22 cellular contexts compared by ENCODE assay signal in genomic region chrX:132618810-132619209, GRCh38.
DNase-seq lines count a peak whose midpoint lies in the region; ATAC-seq and TF ChIP-seq lines count a peak whose summit lies in the region.
"Had no signal": no experiment of that assay in that cellular context is flagged by ENCODE, and none has a peak within 500 bp of the region (broad histone marks: within the 10 kb centered on the region; RNA-seq: fewer than 3 reads in every experiment).

No MANE protein-coding gene starts in this region.

- no peak for TF ChIP-seq CTCF in liver (IDR thresholded peaks at IDR 0.05; ENCODE audit: low read depth, low read length, missing input control)

- H3K9me3 ChIP-seq in liver (ENCODE audit: control insufficient read depth in 4 of 4, low read length in 3 of 4): no peaks in the 10 kb centered on the region
- H3K9me3 ChIP-seq: BE2C, BLaER1 had no signal

- WGBS in liver: 73% methylated on average over 3 of the region's 3 CpGs

- TF ChIP-seq RAD21 in liver (IDR thresholded peaks at IDR 0.05): no peak

- H3K27me3 ChIP-seq in liver (ENCODE audit: control insufficient read depth in 4 of 4, insufficient read depth in 4 of 4, low read length in 3 of 4): peaks cover 0 to 3% (median 0%) of the 10 kb centered on the region in 4 donors
- H3K27me3 ChIP-seq: BE2C had no signal

- H3K27ac ChIP-seq in liver (ENCODE audit: low read depth in 1 of 2, low read length in 2 of 2): no peak overlapping the region
- H3K27ac ChIP-seq: BLaER1 had no signal

- H3K36me3 ChIP-seq in liver (ENCODE audit: control insufficient read depth in 4 of 4, insufficient read depth in 3 of 4, low read depth in 1 of 4, low read length in 3 of 4): no peaks in the 10 kb centered on the region
- H3K36me3 ChIP-seq: BE2C, BLaER1 had no signal

- ATAC-seq in left lobe of liver (peak; percentile 83), HG03457 (IDR thresholded peaks at IDR 0.05; ENCODE audit: unreplicated experiment) (no peak), HG03280 (IDR thresholded peaks at IDR 0.05; ENCODE audit: unreplicated experiment) (no peak)
- ATAC-seq: GM12878 had no signal

- no peak overlapping the region for H3K9ac ChIP-seq in liver (ENCODE audit: low read depth in 1 of 2, low read length in 2 of 2)
- H3K9ac ChIP-seq: BLaER1 had no signal

- no peak overlapping the region for H3K4me3 ChIP-seq in liver (ENCODE audit: low read depth in 1 of 3, low read length in 3 of 3)
- H3K4me3 ChIP-seq: BLaER1, GM12878 had no signal

- H3K4me1 ChIP-seq in liver (ENCODE audit: control insufficient read depth in 4 of 4, insufficient read depth in 4 of 4, low read length in 3 of 4): no peaks in the 10 kb centered on the region
- H3K4me1 ChIP-seq: BE2C, BLaER1 had no signal

- no peak for DNase-seq in left lobe of liver (ENCODE audit: low spot score)
- DNase-seq in NCI-H524 treated with DMSO at 0.1 percent for 48 hours (lab: John Stamatoyannopoulos, UW): no peak
- DNase-seq: 8988T; ACHN; BE2C; C1 segment of cervical spinal cord; CD4-positive, alpha-beta memory T cell; CD4-positive, CD25-positive, alpha-beta regulatory T cell; CD8-positive, alpha-beta memory T cell; COR-L47; DMS 273 treated with DMSO at 0.1 percent for 48 hours; DMS153; DMS53; DMS79; DND-41; EL; GDM1 had no signal

TF ChIP-seq in liver, 16 proteins besides CTCF, POLR2A, EP300 and RAD21:
- TF ChIP-seq YY1 (IDR thresholded peaks at IDR 0.05) (peak; percentile 12), FOXA2 (IDR thresholded peaks at IDR 0.05) (no peak)
